Comparison of ENCODE assay signal across 9 cellular contexts in genomic region chr20:38730167-38730988, GRCh38. TPM values are rescaled to one million over a fixed set of nuclear protein-coding genes. Genes with fewer than 3 reads are reported as not detected.
A peak's percentile ranks its signal among the peaks of the same experiment; 100 is the strongest.
DNase-seq lines count a peak whose midpoint lies in the region; ATAC-seq and TF ChIP-seq lines count a peak whose summit lies in the region.
"Had no signal": no experiment of that assay in that cellular context is flagged by ENCODE, and none has a peak within 500 bp of the region (broad histone marks: within the 10 kb centered on the region; RNA-seq: fewer than 3 reads in every experiment).

No MANE protein-coding gene starts in this region.

- intact Hi-C loops in vagina (cut with DNase I): no loop called here

- peaks cover 42% of the 10 kb centered on the region for H3K4me1 Mint-ChIP-seq in T-helper 17 cell
- H3K4me1 Mint-ChIP-seq in glutamatergic neuron (ENCODE audit: low read depth, unreplicated experiment): peaks cover 30% of the 10 kb centered on the region
- H3K4me1 Mint-ChIP-seq in stimulated activated naive B cell treated with anti-CD40 and anti-IgM and Interleukin-4, amounts not matched to agents 10 μg/mL and 1 μg/mL and 100 μg/mL, for 72 hours: peaks cover 46 to 62% of the 10 kb centered on the region in 2 donors

- H3K36me3 ChIP-seq in gastroesophageal sphincter (no peaks in the 10 kb centered on the region), vagina (no peaks in the 10 kb centered on the region)

- no peak for TF ChIP-seq EP300 in gastroesophageal sphincter (IDR thresholded peaks at IDR 0.05)

- H3K27ac ChIP-seq in gastroesophageal sphincter (no peak overlapping the region), vagina (no peak overlapping the region)

- 0 to 2% methylated on average over 4 to 10 of the region's 41 CpGs for WGBS in gastroesophageal sphincter (ENCODE audit: low coverage in 1 of 2), 2 donors

- H3K9me3 Mint-ChIP-seq in glutamatergic neuron (ENCODE audit: unreplicated experiment): peaks cover 23% of the 10 kb centered on the region
- H3K9me3 Mint-ChIP-seq in stimulated activated naive B cell treated with anti-CD40 and anti-IgM and Interleukin-4, amounts not matched to agents 10 μg/mL and 1 μg/mL and 100 μg/mL, for 72 hours: peaks cover 0 to 8% of the 10 kb centered on the region in 2 donors

- H3K4me3 Mint-ChIP-seq in T-helper 17 cell (peak overlapping the region; percentile 83), glutamatergic neuron (ENCODE audit: unreplicated experiment) (peak overlapping the region; percentile 88)
- H3K4me3 Mint-ChIP-seq in stimulated activated naive B cell treated with anti-CD40 and anti-IgM and Interleukin-4, amounts not matched to agents 10 μg/mL and 1 μg/mL and 100 μg/mL, for 72 hours: peak overlapping the region; percentile 48 to 52

- DNase-seq in activated CD8-positive, alpha-beta memory T cell treated with anti-CD3 and anti-CD28 coated beads for 24 hours: peak; percentile 63
- no peak for DNase-seq in activated CD8-positive, alpha-beta memory T cell treated with anti-CD3 and anti-CD28 coated beads, Interleukin-2, amount 50 U/mL, for 4 hours
- DNase-seq in T-helper 17 cell: no peak
- DNase-seq in glutamatergic neuron: no peak
- DNase-seq in stimulated activated naive B cell treated with anti-CD40 and anti-IgM and Interleukin-4, amounts not matched to agents 10 μg/mL and 1 μg/mL and 100 μg/mL, for 72 hours: no peak
- no peak for DNase-seq in vagina (ENCODE audit: extremely low spot score in 2 of 2)
- no peak for DNase-seq in NCI-H1930 (lab: John Stamatoyannopoulos, UW)

- peaks cover 0 to 46% (median 12%) of the 10 kb centered on the region in 3 donors for H3K4me1 ChIP-seq in gastroesophageal sphincter
- H3K4me1 ChIP-seq in vagina: peaks cover 42% of the 10 kb centered on the region

- TF ChIP-seq CTCF in glutamatergic neuron (IDR thresholded peaks at IDR 0.05; ENCODE audit: partially characterized antibody, unreplicated experiment): no peak
- TF ChIP-seq CTCF in gastroesophageal sphincter (IDR thresholded peaks at IDR 0.05): no peak
- TF ChIP-seq CTCF in vagina (IDR thresholded peaks at IDR 0.05): no peak

- H3K9me3 ChIP-seq in T-helper 17 cell (ENCODE audit: control insufficient read depth, low read length, poor library complexity, severe bottlenecking) (no peaks in the 10 kb centered on the region), gastroesophageal sphincter (peaks cover 0 to 4% (median 0%) of the 10 kb centered on the region in 3 donors), vagina (no peaks in the 10 kb centered on the region)

- no peak for ATAC-seq in T-helper 17 cell
- no peak for ATAC-seq in stimulated activated naive B cell treated with anti-CD40 and anti-IgM and Interleukin-4, amounts not matched to agents 10 μg/mL and 1 μg/mL and 100 μg/mL, for 72 hours (replicated peaks)
- ATAC-seq in gastroesophageal sphincter: no peak

- H3K4me3 ChIP-seq in gastroesophageal sphincter: peak overlapping the region in 1 of 2 donors; percentile 36
- no peak overlapping the region for H3K4me3 ChIP-seq in vagina

- peaks cover 96% of the 10 kb centered on the region for H3K27me3 ChIP-seq in gastroesophageal sphincter
- peaks cover 41% of the 10 kb centered on the region for H3K27me3 ChIP-seq in vagina

- TF ChIP-seq POLR2A in gastroesophageal sphincter (IDR thresholded peaks at IDR 0.05) (no peak), vagina (IDR thresholded peaks at IDR 0.05) (no peak)

- H3K36me3 Mint-ChIP-seq in T-helper 17 cell (ENCODE audit: low read depth) (peaks cover 21% of the 10 kb centered on the region), glutamatergic neuron (ENCODE audit: unreplicated experiment) (no peaks in the 10 kb centered on the region)
- peaks cover 16 to 19% of the 10 kb centered on the region in 2 donors for H3K36me3 Mint-ChIP-seq in stimulated activated naive B cell treated with anti-CD40 and anti-IgM and Interleukin-4, amounts not matched to agents 10 μg/mL and 1 μg/mL and 100 μg/mL, for 72 hours

- H3K27ac Mint-ChIP-seq in T-helper 17 cell (peak overlapping the region; percentile 77), glutamatergic neuron (ENCODE audit: unreplicated experiment) (peak overlapping the region; percentile 75)
- peak overlapping the region; percentile 81 for H3K27ac Mint-ChIP-seq in stimulated activated naive B cell treated with anti-CD40 and anti-IgM and Interleukin-4, amounts not matched to agents 10 μg/mL and 1 μg/mL and 100 μg/mL, for 72 hours

- H3K27me3 Mint-ChIP-seq in T-helper 17 cell (peaks cover 96% of the 10 kb centered on the region), glutamatergic neuron (ENCODE audit: unreplicated experiment) (peaks cover 43% of the 10 kb centered on the region)
- peaks cover 92 to 99% of the 10 kb centered on the region in 2 donors for H3K27me3 Mint-ChIP-seq in stimulated activated naive B cell treated with anti-CD40 and anti-IgM and Interleukin-4, amounts not matched to agents 10 μg/mL and 1 μg/mL and 100 μg/mL, for 72 hours

RNA-seq across cellular contexts. Expression of gene SLC32A1, which starts 6.1 kb away (rescaled TPM):
- total RNA-seq in T-helper 17 cell (not detected), glutamatergic neuron (ENCODE audit: unreplicated experiment) (0.59 TPM), gastroesophageal sphincter (not detected), vagina (not detected)
- total RNA-seq: myocyte had no signal

RNA-seq across cellular contexts. Expression of gene ACTR5, which starts 17.9 kb away (rescaled TPM):
- 10 to 100 TPM; 12.2 to 14.6 TPM for total RNA-seq in T-helper 17 cell
- 10.1 TPM for total RNA-seq in glutamatergic neuron (ENCODE audit: unreplicated experiment)
- 10 to 100 TPM in 1 of 4 donors, 1 to 10 TPM in 3; 7.8 to 13.9 (median 8.6) TPM for total RNA-seq in gastroesophageal sphincter
- 18.4 TPM for total RNA-seq in vagina
